In the genomic region with DNA sequence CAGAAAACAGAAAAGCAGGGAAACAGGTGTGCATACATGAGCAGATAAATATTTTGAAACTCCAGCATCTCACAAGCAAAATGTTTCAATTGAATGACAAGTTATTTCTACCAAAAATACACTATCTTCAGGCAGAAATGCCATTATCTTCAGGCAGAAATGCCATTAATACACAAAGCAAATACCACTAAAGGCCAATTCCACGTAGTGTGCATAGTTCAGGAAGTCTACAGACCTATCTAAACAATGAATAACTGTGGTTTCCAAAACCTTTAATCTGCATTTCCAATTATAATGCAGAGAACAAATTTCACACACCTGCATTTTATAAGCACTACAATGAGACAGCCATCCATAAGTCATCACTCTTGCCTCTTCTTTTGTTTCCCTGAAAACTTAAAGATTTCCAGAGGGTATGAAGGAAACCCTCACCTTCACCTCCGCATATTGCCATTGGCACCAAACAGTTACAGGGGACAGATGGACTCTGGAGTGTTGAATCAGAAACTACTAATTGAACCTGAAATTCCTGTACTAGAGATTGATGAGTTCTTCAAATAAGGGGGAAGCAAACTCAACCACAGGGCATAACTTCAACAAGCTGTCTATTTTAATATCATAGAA, we compare ENCODE assay signal across 1 cellular context.
TF ChIP-seq lines count a peak whose summit lies in the region.

No MANE protein-coding gene starts in this region.

TF ChIP-seq in HepG2, 621 proteins besides CTCF, POLR2A, EP300 and RAD21 (continues in another document):
- no peak for TF ChIP-seq ZNF564 (CRISPR knock-in tag; IDR thresholded peaks at IDR 0.05)
- TF ChIP-seq, protein P1, sequence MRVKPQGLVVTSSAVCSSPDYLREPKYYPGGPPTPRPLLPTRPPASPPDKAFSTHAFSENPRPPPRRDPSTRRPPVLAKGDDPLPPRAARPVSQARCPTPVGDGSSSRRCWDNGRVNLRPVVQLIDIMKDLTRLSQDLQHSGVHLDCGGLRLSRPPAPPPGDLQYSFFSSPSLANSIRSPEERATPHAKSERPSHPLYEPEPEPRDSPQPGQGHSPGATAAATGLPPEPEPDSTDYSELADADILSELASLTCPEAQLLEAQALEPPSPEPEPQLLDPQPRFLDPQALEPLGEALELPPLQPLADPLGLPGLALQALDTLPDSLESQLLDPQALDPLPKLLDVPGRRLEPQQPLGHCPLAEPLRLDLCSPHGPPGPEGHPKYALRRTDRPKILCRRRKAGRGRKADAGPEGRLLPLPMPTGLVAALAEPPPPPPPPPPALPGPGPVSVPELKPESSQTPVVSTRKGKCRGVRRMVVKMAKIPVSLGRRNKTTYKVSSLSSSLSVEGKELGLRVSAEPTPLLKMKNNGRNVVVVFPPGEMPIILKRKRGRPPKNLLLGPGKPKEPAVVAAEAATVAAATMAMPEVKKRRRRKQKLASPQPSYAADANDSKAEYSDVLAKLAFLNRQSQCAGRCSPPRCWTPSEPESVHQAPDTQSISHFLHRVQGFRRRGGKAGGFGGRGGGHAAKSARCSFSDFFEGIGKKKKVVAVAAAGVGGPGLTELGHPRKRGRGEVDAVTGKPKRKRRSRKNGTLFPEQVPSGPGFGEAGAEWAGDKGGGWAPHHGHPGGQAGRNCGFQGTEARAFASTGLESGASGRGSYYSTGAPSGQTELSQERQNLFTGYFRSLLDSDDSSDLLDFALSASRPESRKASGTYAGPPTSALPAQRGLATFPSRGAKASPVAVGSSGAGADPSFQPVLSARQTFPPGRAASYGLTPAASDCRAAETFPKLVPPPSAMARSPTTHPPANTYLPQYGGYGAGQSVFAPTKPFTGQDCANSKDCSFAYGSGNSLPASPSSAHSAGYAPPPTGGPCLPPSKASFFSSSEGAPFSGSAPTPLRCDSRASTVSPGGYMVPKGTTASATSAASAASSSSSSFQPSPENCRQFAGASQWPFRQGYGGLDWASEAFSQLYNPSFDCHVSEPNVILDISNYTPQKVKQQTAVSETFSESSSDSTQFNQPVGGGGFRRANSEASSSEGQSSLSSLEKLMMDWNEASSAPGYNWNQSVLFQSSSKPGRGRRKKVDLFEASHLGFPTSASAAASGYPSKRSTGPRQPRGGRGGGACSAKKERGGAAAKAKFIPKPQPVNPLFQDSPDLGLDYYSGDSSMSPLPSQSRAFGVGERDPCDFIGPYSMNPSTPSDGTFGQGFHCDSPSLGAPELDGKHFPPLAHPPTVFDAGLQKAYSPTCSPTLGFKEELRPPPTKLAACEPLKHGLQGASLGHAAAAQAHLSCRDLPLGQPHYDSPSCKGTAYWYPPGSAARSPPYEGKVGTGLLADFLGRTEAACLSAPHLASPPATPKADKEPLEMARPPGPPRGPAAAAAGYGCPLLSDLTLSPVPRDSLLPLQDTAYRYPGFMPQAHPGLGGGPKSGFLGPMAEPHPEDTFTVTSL (CRISPR knock-in tag; IDR thresholded peaks at IDR 0.05; ENCODE audit: borderline replicate concordance), result peak; percentile 17; the same call in 1 of the 2 replicates
- TF ChIP-seq TGIF2 (CRISPR knock-in tag; IDR thresholded peaks at IDR 0.05), result no peak
- TF ChIP-seq SMAD3 (CRISPR knock-in tag; IDR thresholded peaks at IDR 0.05), result no peak
- TF ChIP-seq KAT8 (CRISPR knock-in tag; IDR thresholded peaks at IDR 0.05), result 0 out of 2 replicates have a peak, but pooled peaks have one; percentile 27
- no peak for TF ChIP-seq ZFP41 (CRISPR knock-in tag; IDR thresholded peaks at IDR 0.05; ENCODE audit: borderline replicate concordance)
- TF ChIP-seq SOX13 (IDR thresholded peaks at IDR 0.05), result no peak
- peak in 1 of 2 experiments; percentile 70; a peak in 2 of 4 replicates for TF ChIP-seq SOX13 (CRISPR knock-in tag; conservative IDR thresholded peaks at IDR 0.05 in 1 of 2, IDR thresholded peaks at IDR 0.05 in 1 of 2)
- TF ChIP-seq, protein P2, sequence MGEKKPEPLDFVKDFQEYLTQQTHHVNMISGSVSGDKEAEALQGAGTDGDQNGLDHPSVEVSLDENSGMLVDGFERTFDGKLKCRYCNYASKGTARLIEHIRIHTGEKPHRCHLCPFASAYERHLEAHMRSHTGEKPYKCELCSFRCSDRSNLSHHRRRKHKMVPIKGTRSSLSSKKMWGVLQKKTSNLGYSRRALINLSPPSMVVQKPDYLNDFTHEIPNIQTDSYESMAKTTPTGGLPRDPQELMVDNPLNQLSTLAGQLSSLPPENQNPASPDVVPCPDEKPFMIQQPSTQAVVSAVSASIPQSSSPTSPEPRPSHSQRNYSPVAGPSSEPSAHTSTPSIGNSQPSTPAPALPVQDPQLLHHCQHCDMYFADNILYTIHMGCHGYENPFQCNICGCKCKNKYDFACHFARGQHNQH (CRISPR knock-in tag; IDR thresholded peaks at IDR 0.05), result no peak
- no peak for TF ChIP-seq MEIS2 (CRISPR knock-in tag; IDR thresholded peaks at IDR 0.05)
- no peak for TF ChIP-seq ZFP1 (CRISPR knock-in tag; IDR thresholded peaks at IDR 0.05)
- TF ChIP-seq, protein P3, sequence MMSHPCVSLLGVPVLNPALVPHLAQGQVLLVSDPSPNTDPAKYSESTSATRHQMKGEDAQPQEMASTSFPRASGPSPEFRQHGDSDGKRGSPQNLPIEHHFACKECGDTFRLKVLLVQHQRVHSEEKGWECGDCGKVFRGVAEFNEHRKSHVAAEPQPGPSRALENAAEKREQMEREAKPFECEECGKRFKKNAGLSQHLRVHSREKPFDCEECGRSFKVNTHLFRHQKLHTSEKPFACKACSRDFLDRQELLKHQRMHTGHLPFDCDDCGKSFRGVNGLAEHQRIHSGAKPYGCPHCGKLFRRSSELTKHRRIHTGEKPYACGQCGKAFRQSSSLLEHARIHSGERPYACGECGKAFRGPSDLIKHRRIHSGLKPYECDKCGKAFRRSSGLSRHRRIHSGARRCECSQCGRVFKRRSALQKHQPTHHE (CRISPR knock-in tag; IDR thresholded peaks at IDR 0.05; ENCODE audit: borderline replicate concordance), result no peak
- TF ChIP-seq HNRNPLL (IDR thresholded peaks at IDR 0.05; ENCODE audit: low read depth, low read length, poor library complexity, severe bottlenecking), result no peak
- no peak for TF ChIP-seq ZNF788 (CRISPR knock-in tag; IDR thresholded peaks at IDR 0.05; ENCODE audit: borderline replicate concordance)
- TF ChIP-seq, protein P4, sequence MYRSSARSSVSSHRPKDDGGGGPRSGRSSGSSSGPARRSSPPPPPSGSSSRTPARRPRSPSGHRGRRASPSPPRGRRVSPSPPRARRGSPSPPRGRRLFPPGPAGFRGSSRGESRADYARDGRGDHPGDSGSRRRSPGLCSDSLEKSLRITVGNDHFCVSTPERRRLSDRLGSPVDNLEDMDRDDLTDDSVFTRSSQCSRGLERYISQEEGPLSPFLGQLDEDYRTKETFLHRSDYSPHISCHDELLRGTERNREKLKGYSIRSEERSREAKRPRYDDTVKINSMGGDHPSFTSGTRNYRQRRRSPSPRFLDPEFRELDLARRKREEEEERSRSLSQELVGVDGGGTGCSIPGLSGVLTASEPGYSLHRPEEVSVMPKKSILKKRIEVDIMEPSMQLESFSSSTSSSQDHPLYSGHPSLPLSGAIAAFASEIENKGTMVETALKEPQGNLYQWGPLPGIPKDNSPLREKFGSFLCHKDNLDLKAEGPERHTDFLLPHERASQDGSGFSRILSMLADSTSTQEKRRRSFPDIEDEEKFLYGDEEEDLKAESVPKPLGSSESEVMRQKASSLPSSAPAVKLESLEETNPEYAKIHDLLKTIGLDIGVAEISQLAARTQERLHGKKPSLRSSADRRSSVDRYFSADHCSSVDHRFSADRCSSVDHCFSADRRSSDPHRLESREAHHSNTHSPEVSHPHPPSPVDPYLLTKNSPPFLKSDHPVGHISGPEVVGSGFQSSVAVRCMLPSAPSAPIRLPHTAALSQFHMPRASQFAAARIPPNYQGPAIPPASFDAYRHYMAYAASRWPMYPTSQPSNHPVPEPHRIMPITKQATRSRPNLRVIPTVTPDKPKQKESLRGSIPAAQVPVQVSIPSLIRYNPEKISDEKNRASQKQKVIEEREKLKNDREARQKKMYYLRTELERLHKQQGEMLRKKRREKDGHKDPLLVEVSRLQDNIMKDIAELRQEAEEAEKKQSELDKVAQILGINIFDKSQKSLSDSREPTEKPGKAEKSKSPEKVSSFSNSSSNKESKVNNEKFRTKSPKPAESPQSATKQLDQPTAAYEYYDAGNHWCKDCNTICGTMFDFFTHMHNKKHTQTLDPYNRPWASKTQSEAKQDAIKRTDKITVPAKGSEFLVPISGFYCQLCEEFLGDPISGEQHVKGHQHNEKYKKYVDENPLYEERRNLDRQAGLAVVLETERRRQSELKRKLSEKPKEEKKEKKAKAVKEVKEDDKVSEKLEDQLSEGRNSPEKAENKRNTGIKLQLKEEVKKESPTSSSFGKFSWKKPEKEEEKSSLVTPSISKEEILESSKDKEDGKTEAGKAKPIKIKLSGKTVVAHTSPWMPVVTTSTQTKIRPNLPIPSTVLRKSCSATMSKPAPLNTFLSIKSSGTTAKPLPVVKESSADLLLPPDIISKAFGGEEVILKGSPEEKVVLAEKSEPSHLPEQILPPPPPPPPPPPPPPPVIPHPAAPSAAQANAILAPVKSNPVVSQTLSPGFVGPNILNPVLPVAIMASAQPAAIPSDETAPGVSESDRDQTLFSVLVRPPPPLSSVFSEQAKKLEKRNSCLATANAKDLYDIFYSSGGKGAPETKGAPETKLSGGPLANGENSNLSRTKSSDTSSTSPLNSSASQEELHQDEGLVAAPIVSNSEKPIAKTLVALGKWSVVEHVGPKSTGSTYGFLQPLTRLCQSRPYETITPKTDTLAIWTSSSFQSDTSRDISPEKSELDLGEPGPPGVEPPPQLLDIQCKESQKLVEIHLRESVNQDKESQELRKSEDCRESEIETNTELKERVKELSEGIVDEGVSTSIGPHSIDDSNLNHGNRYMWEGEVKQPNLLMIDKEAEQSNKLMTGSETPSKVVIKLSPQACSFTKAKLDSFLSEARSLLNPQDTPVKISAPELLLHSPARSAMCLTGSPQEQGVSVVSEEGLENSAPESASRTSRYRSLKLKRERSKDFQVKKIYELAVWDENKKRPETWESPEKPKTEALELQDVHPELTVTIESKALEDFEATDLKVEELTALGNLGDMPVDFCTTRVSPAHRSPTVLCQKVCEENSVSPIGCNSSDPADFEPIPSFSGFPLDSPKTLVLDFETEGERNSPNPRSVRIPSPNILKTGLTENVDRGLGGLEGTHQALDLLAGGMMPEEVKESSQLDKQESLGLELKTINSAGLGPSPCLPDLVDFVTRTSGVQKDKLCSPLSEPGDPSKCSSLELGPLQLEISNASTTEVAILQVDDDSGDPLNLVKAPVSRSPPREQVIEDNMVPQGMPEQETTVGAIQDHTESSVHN (CRISPR knock-in tag; IDR thresholded peaks at IDR 0.05), result no peak
- TF ChIP-seq MED13 (CRISPR knock-in tag; IDR thresholded peaks at IDR 0.05), result no peak
- TF ChIP-seq, protein P5, sequence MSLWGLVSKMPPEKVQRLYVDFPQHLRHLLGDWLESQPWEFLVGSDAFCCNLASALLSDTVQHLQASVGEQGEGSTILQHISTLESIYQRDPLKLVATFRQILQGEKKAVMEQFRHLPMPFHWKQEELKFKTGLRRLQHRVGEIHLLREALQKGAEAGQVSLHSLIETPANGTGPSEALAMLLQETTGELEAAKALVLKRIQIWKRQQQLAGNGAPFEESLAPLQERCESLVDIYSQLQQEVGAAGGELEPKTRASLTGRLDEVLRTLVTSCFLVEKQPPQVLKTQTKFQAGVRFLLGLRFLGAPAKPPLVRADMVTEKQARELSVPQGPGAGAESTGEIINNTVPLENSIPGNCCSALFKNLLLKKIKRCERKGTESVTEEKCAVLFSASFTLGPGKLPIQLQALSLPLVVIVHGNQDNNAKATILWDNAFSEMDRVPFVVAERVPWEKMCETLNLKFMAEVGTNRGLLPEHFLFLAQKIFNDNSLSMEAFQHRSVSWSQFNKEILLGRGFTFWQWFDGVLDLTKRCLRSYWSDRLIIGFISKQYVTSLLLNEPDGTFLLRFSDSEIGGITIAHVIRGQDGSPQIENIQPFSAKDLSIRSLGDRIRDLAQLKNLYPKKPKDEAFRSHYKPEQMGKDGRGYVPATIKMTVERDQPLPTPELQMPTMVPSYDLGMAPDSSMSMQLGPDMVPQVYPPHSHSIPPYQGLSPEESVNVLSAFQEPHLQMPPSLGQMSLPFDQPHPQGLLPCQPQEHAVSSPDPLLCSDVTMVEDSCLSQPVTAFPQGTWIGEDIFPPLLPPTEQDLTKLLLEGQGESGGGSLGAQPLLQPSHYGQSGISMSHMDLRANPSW (CRISPR knock-in tag; IDR thresholded peaks at IDR 0.05; ENCODE audit: borderline replicate concordance), result no peak
- TF ChIP-seq MIXL1 (CRISPR knock-in tag; IDR thresholded peaks at IDR 0.05), result peak; percentile 32; the same call in 1 of the 2 replicates
- TF ChIP-seq, protein P6, sequence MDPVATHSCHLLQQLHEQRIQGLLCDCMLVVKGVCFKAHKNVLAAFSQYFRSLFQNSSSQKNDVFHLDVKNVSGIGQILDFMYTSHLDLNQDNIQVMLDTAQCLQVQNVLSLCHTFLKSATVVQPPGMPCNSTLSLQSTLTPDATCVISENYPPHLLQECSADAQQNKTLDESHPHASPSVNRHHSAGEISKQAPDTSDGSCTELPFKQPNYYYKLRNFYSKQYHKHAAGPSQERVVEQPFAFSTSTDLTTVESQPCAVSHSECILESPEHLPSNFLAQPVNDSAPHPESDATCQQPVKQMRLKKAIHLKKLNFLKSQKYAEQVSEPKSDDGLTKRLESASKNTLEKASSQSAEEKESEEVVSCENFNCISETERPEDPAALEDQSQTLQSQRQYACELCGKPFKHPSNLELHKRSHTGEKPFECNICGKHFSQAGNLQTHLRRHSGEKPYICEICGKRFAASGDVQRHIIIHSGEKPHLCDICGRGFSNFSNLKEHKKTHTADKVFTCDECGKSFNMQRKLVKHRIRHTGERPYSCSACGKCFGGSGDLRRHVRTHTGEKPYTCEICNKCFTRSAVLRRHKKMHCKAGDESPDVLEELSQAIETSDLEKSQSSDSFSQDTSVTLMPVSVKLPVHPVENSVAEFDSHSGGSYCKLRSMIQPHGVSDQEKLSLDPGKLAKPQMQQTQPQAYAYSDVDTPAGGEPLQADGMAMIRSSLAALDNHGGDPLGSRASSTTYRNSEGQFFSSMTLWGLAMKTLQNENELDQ (CRISPR knock-in tag; IDR thresholded peaks at IDR 0.05; ENCODE audit: borderline replicate concordance), result no peak
- no peak for TF ChIP-seq FOXP1 (IDR thresholded peaks at IDR 0.05)
- TF ChIP-seq FOXP1 (CRISPR knock-in tag; IDR thresholded peaks at IDR 0.05), result peak; percentile 2; the same call in 1 of the 2 replicates
- TF ChIP-seq ZNF607 (CRISPR knock-in tag; IDR thresholded peaks at IDR 0.05; ENCODE audit: borderline replicate concordance), result no peak
- TF ChIP-seq ZBTB1 (CRISPR knock-in tag; IDR thresholded peaks at IDR 0.05; ENCODE audit: borderline replicate concordance), result no peak
- TF ChIP-seq, protein P7, sequence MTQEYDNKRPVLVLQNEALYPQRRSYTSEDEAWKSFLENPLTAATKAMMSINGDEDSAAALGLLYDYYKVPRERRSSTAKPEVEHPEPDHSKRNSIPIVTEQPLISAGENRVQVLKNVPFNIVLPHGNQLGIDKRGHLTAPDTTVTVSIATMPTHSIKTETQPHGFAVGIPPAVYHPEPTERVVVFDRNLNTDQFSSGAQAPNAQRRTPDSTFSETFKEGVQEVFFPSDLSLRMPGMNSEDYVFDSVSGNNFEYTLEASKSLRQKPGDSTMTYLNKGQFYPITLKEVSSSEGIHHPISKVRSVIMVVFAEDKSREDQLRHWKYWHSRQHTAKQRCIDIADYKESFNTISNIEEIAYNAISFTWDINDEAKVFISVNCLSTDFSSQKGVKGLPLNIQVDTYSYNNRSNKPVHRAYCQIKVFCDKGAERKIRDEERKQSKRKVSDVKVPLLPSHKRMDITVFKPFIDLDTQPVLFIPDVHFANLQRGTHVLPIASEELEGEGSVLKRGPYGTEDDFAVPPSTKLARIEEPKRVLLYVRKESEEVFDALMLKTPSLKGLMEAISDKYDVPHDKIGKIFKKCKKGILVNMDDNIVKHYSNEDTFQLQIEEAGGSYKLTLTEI (CRISPR knock-in tag; conservative IDR thresholded peaks at IDR 0.05), result no peak
- no peak for TF ChIP-seq MATR3 (CRISPR knock-in tag; IDR thresholded peaks at IDR 0.05)
- TF ChIP-seq KLF13 (CRISPR knock-in tag; IDR thresholded peaks at IDR 0.05), result no peak
- no peak for TF ChIP-seq MTA1 (CRISPR knock-in tag; IDR thresholded peaks at IDR 0.05; ENCODE audit: borderline replicate concordance)
- TF ChIP-seq CREB1 (IDR thresholded peaks at IDR 0.05), result no peak
- peak; percentile 26; the same call in 1 of the 2 replicates for TF ChIP-seq CREB1 (CRISPR knock-in tag; IDR thresholded peaks at IDR 0.05)
- TF ChIP-seq JUND (CRISPR knock-in tag; IDR thresholded peaks at IDR 0.05), result no peak
- TF ChIP-seq ZNF713 (CRISPR knock-in tag; IDR thresholded peaks at IDR 0.05), result no peak
